ENCODE assay signal across 1 cellular context in the genomic region with DNA sequence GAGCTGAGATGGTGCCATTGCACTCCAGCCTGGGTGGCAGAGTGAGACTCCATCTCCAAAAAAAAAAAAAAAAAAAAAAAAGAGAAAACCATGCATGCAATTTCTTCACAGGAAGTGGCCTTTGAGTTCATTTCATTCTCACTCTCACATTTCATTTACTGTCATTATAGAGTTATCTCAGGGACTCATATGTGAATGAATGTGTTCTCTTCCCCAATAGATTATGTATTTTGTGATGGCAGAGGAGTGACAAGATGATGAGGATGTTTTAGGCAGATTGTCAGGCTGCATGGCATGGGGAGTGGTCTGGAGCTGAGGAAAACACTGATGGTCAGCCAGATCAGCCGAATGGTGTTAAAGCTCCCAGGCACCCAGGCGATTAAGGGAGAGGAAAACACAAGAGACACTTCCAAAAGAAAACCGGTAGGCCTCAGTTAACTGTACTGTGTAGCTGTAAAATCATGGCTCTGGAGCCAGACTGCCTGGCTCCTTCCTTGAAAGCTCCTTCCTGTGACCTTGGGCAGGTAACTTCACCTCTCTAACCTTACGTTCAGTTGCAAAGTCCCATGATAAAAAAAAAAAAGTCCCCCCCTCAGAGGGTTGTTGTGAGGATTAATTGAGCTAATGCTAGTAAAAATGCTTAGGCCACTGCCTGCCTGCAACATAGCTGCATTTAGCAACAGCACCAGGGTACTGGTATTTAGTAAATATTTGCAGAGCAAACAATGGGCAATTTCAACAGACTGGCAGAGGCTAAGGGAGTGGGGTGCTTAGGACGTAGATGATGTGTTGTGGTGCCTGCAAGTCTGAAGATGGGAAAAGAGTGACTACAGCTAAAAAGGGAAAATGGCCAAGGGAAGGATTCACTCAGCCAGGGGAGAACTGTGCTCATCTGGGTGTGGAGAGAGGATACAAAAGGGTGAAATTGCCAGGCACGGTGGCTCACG.
A peak's percentile ranks its signal among the peaks of the same experiment; 100 is the strongest.
TF ChIP-seq lines count a peak whose summit lies in the region.

No MANE protein-coding gene starts in this region.

TF ChIP-seq in HepG2, 621 proteins besides CTCF, POLR2A, EP300 and RAD21 (continued from another document and continues in another):
- TF ChIP-seq, protein P1, sequence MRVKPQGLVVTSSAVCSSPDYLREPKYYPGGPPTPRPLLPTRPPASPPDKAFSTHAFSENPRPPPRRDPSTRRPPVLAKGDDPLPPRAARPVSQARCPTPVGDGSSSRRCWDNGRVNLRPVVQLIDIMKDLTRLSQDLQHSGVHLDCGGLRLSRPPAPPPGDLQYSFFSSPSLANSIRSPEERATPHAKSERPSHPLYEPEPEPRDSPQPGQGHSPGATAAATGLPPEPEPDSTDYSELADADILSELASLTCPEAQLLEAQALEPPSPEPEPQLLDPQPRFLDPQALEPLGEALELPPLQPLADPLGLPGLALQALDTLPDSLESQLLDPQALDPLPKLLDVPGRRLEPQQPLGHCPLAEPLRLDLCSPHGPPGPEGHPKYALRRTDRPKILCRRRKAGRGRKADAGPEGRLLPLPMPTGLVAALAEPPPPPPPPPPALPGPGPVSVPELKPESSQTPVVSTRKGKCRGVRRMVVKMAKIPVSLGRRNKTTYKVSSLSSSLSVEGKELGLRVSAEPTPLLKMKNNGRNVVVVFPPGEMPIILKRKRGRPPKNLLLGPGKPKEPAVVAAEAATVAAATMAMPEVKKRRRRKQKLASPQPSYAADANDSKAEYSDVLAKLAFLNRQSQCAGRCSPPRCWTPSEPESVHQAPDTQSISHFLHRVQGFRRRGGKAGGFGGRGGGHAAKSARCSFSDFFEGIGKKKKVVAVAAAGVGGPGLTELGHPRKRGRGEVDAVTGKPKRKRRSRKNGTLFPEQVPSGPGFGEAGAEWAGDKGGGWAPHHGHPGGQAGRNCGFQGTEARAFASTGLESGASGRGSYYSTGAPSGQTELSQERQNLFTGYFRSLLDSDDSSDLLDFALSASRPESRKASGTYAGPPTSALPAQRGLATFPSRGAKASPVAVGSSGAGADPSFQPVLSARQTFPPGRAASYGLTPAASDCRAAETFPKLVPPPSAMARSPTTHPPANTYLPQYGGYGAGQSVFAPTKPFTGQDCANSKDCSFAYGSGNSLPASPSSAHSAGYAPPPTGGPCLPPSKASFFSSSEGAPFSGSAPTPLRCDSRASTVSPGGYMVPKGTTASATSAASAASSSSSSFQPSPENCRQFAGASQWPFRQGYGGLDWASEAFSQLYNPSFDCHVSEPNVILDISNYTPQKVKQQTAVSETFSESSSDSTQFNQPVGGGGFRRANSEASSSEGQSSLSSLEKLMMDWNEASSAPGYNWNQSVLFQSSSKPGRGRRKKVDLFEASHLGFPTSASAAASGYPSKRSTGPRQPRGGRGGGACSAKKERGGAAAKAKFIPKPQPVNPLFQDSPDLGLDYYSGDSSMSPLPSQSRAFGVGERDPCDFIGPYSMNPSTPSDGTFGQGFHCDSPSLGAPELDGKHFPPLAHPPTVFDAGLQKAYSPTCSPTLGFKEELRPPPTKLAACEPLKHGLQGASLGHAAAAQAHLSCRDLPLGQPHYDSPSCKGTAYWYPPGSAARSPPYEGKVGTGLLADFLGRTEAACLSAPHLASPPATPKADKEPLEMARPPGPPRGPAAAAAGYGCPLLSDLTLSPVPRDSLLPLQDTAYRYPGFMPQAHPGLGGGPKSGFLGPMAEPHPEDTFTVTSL (CRISPR knock-in tag; IDR thresholded peaks at IDR 0.05; ENCODE audit: borderline replicate concordance), result peak; percentile 95; the same call in 1 of the 2 replicates
- no peak for TF ChIP-seq ZSCAN12 (CRISPR knock-in tag; IDR thresholded peaks at IDR 0.05)
- TF ChIP-seq ZNF501 (CRISPR knock-in tag; IDR thresholded peaks at IDR 0.05), result no peak
- TF ChIP-seq ARNTL (CRISPR knock-in tag; IDR thresholded peaks at IDR 0.05), result peak; percentile 68; the same call in 1 of the 2 replicates
- TF ChIP-seq ZSCAN29 (CRISPR knock-in tag; conservative IDR thresholded peaks at IDR 0.05), result no peak
- TF ChIP-seq GABPB1 (CRISPR knock-in tag; IDR thresholded peaks at IDR 0.05), result no peak
- peak; percentile 79; the same call in 1 of the 2 replicates for TF ChIP-seq ZMYM2 (CRISPR knock-in tag; IDR thresholded peaks at IDR 0.05)
- TF ChIP-seq, protein P2, sequence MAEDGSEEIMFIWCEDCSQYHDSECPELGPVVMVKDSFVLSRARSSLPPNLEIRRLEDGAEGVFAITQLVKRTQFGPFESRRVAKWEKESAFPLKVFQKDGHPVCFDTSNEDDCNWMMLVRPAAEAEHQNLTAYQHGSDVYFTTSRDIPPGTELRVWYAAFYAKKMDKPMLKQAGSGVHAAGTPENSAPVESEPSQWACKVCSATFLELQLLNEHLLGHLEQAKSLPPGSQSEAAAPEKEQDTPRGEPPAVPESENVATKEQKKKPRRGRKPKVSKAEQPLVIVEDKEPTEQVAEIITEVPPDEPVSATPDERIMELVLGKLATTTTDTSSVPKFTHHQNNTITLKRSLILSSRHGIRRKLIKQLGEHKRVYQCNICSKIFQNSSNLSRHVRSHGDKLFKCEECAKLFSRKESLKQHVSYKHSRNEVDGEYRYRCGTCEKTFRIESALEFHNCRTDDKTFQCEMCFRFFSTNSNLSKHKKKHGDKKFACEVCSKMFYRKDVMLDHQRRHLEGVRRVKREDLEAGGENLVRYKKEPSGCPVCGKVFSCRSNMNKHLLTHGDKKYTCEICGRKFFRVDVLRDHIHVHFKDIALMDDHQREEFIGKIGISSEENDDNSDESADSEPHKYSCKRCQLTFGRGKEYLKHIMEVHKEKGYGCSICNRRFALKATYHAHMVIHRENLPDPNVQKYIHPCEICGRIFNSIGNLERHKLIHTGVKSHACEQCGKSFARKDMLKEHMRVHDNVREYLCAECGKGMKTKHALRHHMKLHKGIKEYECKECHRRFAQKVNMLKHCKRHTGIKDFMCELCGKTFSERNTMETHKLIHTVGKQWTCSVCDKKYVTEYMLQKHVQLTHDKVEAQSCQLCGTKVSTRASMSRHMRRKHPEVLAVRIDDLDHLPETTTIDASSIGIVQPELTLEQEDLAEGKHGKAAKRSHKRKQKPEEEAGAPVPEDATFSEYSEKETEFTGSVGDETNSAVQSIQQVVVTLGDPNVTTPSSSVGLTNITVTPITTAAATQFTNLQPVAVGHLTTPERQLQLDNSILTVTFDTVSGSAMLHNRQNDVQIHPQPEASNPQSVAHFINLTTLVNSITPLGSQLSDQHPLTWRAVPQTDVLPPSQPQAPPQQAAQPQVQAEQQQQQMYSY (CRISPR knock-in tag; IDR thresholded peaks at IDR 0.05), result peak; percentile 54; the same call in 1 of the 2 replicates
- TF ChIP-seq, protein P3, sequence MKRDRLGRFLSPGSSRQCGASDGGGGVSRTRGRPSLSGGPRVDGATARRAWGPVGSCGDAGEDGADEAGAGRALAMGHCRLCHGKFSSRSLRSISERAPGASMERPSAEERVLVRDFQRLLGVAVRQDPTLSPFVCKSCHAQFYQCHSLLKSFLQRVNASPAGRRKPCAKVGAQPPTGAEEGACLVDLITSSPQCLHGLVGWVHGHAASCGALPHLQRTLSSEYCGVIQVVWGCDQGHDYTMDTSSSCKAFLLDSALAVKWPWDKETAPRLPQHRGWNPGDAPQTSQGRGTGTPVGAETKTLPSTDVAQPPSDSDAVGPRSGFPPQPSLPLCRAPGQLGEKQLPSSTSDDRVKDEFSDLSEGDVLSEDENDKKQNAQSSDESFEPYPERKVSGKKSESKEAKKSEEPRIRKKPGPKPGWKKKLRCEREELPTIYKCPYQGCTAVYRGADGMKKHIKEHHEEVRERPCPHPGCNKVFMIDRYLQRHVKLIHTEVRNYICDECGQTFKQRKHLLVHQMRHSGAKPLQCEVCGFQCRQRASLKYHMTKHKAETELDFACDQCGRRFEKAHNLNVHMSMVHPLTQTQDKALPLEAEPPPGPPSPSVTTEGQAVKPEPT (CRISPR knock-in tag; IDR thresholded peaks at IDR 0.05; ENCODE audit: low read depth), result no peak
- TF ChIP-seq DR1 (CRISPR knock-in tag; IDR thresholded peaks at IDR 0.05), result no peak
- no peak for TF ChIP-seq ZFP36 (IDR thresholded peaks at IDR 0.05; ENCODE audit: borderline replicate concordance, low read depth, low read length, partially characterized antibody)
- no peak for TF ChIP-seq ZNF891 (CRISPR knock-in tag; IDR thresholded peaks at IDR 0.05)
- TF ChIP-seq ZNF292 (CRISPR knock-in tag; IDR thresholded peaks at IDR 0.05; ENCODE audit: borderline replicate concordance, low read depth), result peak; percentile 86; the same call in 1 of the 2 replicates
- TF ChIP-seq ZNF383 (CRISPR knock-in tag; IDR thresholded peaks at IDR 0.05; ENCODE audit: borderline replicate concordance), result no peak
- no peak for TF ChIP-seq MAFG (CRISPR knock-in tag; IDR thresholded peaks at IDR 0.05)
- TF ChIP-seq RFX5 (IDR thresholded peaks at IDR 0.05; ENCODE audit: low read depth, low read length), result no peak
- TF ChIP-seq, protein P4, sequence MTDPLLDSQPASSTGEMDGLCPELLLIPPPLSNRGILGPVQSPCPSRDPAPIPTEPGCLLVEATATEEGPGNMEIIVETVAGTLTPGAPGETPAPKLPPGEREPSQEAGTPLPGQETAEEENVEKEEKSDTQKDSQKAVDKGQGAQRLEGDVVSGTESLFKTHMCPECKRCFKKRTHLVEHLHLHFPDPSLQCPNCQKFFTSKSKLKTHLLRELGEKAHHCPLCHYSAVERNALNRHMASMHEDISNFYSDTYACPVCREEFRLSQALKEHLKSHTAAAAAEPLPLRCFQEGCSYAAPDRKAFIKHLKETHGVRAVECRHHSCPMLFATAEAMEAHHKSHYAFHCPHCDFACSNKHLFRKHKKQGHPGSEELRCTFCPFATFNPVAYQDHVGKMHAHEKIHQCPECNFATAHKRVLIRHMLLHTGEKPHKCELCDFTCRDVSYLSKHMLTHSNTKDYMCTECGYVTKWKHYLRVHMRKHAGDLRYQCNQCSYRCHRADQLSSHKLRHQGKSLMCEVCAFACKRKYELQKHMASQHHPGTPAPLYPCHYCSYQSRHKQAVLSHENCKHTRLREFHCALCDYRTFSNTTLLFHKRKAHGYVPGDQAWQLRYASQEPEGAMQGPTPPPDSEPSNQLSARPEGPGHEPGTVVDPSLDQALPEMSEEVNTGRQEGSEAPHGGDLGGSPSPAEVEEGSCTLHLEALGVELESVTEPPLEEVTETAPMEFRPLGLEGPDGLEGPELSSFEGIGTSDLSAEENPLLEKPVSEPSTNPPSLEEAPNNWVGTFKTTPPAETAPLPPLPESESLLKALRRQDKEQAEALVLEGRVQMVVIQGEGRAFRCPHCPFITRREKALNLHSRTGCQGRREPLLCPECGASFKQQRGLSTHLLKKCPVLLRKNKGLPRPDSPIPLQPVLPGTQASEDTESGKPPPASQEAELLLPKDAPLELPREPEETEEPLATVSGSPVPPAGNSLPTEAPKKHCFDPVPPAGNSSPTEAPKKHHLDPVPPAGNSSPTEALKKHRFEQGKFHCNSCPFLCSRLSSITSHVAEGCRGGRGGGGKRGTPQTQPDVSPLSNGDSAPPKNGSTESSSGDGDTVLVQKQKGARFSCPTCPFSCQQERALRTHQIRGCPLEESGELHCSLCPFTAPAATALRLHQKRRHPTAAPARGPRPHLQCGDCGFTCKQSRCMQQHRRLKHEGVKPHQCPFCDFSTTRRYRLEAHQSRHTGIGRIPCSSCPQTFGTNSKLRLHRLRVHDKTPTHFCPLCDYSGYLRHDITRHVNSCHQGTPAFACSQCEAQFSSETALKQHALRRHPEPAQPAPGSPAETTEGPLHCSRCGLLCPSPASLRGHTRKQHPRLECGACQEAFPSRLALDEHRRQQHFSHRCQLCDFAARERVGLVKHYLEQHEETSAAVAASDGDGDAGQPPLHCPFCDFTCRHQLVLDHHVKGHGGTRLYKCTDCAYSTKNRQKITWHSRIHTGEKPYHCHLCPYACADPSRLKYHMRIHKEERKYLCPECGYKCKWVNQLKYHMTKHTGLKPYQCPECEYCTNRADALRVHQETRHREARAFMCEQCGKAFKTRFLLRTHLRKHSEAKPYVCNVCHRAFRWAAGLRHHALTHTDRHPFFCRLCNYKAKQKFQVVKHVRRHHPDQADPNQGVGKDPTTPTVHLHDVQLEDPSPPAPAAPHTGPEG (CRISPR knock-in tag; IDR thresholded peaks at IDR 0.05), result 0 out of 2 replicates have a peak, but pooled peaks have one; percentile 64
- TF ChIP-seq RARG (CRISPR knock-in tag; IDR thresholded peaks at IDR 0.05; ENCODE audit: low read depth), result 0 out of 2 replicates have a peak, but pooled peaks have one; percentile 26
- 0 out of 2 replicates have a peak, but pooled peaks have one; percentile 12 for TF ChIP-seq ZNF12 (CRISPR knock-in tag; IDR thresholded peaks at IDR 0.05)
- TF ChIP-seq KLF15 (CRISPR knock-in tag; IDR thresholded peaks at IDR 0.05; ENCODE audit: borderline replicate concordance), result no peak
- TF ChIP-seq, protein P5, sequence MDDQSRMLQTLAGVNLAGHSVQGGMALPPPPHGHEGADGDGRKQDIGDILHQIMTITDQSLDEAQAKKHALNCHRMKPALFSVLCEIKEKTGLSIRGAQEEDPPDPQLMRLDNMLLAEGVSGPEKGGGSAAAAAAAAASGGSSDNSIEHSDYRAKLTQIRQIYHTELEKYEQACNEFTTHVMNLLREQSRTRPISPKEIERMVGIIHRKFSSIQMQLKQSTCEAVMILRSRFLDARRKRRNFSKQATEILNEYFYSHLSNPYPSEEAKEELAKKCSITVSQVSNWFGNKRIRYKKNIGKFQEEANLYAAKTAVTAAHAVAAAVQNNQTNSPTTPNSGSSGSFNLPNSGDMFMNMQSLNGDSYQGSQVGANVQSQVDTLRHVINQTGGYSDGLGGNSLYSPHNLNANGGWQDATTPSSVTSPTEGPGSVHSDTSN (CRISPR knock-in tag; IDR thresholded peaks at IDR 0.05; ENCODE audit: borderline replicate concordance), result no peak
- no peak for TF ChIP-seq MZF1 (CRISPR knock-in tag; IDR thresholded peaks at IDR 0.05; ENCODE audit: borderline replicate concordance)
- TF ChIP-seq ZNF703 (CRISPR knock-in tag; IDR thresholded peaks at IDR 0.05; ENCODE audit: borderline replicate concordance), result no peak
- TF ChIP-seq MED8 (CRISPR knock-in tag; IDR thresholded peaks at IDR 0.05; ENCODE audit: insufficient replicate concordance), result no peak
- TF ChIP-seq ZNF446 (CRISPR knock-in tag; IDR thresholded peaks at IDR 0.05), result no peak
- TF ChIP-seq, protein P6, sequence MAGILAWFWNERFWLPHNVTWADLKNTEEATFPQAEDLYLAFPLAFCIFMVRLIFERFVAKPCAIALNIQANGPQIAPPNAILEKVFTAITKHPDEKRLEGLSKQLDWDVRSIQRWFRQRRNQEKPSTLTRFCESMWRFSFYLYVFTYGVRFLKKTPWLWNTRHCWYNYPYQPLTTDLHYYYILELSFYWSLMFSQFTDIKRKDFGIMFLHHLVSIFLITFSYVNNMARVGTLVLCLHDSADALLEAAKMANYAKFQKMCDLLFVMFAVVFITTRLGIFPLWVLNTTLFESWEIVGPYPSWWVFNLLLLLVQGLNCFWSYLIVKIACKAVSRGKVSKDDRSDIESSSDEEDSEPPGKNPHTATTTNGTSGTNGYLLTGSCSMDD (CRISPR knock-in tag; IDR thresholded peaks at IDR 0.05), result no peak
- TF ChIP-seq, protein P7, sequence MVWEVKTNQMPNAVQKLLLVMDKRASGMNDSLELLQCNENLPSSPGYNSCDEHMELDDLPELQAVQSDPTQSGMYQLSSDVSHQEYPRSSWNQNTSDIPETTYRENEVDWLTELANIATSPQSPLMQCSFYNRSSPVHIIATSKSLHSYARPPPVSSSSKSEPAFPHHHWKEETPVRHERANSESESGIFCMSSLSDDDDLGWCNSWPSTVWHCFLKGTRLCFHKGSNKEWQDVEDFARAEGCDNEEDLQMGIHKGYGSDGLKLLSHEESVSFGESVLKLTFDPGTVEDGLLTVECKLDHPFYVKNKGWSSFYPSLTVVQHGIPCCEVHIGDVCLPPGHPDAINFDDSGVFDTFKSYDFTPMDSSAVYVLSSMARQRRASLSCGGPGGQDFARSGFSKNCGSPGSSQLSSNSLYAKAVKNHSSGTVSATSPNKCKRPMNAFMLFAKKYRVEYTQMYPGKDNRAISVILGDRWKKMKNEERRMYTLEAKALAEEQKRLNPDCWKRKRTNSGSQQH (CRISPR knock-in tag; IDR thresholded peaks at IDR 0.05; ENCODE audit: low read depth), result peak; percentile 56; the same call in 1 of the 2 replicates
- TF ChIP-seq GPN1 (CRISPR knock-in tag; IDR thresholded peaks at IDR 0.05; ENCODE audit: borderline replicate concordance), result no peak
- TF ChIP-seq ZKSCAN5 (CRISPR knock-in tag; IDR thresholded peaks at IDR 0.05), result no peak
- TF ChIP-seq SOX6 (IDR thresholded peaks at IDR 0.05), result no peak
- peak; percentile 86 for TF ChIP-seq SOX6 (CRISPR knock-in tag; IDR thresholded peaks at IDR 0.05)
